In the genomic region with DNA sequence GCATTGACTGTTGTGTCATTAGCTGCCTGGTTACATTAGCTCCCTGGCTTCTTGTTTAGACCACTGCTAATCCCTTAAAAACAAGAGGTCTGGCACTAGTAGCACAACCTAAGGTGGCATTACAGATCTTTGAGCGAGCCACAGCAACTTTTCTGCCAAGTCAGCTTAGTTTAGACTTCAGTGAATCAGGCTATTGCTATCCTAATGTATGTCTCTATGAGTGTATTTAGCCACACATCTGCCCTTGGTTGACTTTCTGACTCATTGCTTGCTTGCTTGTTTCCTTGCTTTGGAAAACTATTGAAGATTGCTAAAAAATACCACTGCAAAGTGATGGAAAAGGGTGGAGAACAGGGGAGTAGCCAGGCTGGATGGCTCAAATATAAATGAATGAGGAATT, we compare ENCODE assay signal across 2 cellular contexts.
TF ChIP-seq lines count a peak whose summit lies in the region.

No MANE protein-coding gene starts in this region.

TF ChIP-seq in SK-N-SH, 30 proteins besides CTCF, POLR2A, EP300 and RAD21:
- peak; percentile 58; the same call in 1 of the 2 replicates for TF ChIP-seq TCF12 (IDR thresholded peaks at IDR 0.05)
- TF ChIP-seq, protein P1, sequence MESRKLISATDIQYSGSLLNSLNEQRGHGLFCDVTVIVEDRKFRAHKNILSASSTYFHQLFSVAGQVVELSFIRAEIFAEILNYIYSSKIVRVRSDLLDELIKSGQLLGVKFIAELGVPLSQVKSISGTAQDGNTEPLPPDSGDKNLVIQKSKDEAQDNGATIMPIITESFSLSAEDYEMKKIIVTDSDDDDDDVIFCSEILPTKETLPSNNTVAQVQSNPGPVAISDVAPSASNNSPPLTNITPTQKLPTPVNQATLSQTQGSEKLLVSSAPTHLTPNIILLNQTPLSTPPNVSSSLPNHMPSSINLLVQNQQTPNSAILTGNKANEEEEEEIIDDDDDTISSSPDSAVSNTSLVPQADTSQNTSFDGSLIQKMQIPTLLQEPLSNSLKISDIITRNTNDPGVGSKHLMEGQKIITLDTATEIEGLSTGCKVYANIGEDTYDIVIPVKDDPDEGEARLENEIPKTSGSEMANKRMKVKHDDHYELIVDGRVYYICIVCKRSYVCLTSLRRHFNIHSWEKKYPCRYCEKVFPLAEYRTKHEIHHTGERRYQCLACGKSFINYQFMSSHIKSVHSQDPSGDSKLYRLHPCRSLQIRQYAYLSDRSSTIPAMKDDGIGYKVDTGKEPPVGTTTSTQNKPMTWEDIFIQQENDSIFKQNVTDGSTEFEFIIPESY (IDR thresholded peaks at IDR 0.05; ENCODE audit: borderline replicate concordance, low read depth), result no peak
- no peak for TF ChIP-seq MXI1 (IDR thresholded peaks at IDR 0.05; ENCODE audit: low read depth, low read length)
- TF ChIP-seq RFX5 (IDR thresholded peaks at IDR 0.05; ENCODE audit: low read length), result no peak
- peak; percentile 54 for TF ChIP-seq JUND (IDR thresholded peaks at IDR 0.05)
- TF ChIP-seq POLR2AphosphoS5 (IDR thresholded peaks at IDR 0.05; ENCODE audit: low read depth, low read length), result peak; percentile 24; the same call in 1 of the 2 replicates
- TF ChIP-seq, protein P2, sequence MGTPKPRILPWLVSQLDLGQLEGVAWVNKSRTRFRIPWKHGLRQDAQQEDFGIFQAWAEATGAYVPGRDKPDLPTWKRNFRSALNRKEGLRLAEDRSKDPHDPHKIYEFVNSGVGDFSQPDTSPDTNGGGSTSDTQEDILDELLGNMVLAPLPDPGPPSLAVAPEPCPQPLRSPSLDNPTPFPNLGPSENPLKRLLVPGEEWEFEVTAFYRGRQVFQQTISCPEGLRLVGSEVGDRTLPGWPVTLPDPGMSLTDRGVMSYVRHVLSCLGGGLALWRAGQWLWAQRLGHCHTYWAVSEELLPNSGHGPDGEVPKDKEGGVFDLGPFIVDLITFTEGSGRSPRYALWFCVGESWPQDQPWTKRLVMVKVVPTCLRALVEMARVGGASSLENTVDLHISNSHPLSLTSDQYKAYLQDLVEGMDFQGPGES (IDR thresholded peaks at IDR 0.05; ENCODE audit: low read depth, low read length), result no peak
- TF ChIP-seq TAF1 (IDR thresholded peaks at IDR 0.05; ENCODE audit: borderline replicate concordance, low read depth, low read length), result no peak
- TF ChIP-seq FOSL2 (IDR thresholded peaks at IDR 0.05; ENCODE audit: borderline replicate concordance, low read depth), result peak; percentile 88
- TF ChIP-seq RXRA (IDR thresholded peaks at IDR 0.05; ENCODE audit: borderline replicate concordance, low read depth), result no peak
- TF ChIP-seq SIN3A (IDR thresholded peaks at IDR 0.05; ENCODE audit: borderline replicate concordance, low read depth, low read length), result no peak
- TF ChIP-seq GABPA (IDR thresholded peaks at IDR 0.05; ENCODE audit: low read depth), result no peak
- TF ChIP-seq, protein P3, sequence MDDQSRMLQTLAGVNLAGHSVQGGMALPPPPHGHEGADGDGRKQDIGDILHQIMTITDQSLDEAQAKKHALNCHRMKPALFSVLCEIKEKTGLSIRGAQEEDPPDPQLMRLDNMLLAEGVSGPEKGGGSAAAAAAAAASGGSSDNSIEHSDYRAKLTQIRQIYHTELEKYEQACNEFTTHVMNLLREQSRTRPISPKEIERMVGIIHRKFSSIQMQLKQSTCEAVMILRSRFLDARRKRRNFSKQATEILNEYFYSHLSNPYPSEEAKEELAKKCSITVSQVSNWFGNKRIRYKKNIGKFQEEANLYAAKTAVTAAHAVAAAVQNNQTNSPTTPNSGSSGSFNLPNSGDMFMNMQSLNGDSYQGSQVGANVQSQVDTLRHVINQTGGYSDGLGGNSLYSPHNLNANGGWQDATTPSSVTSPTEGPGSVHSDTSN (IDR thresholded peaks at IDR 0.05), result 0 out of 2 replicates have a peak, but pooled peaks have one; percentile 16

TF ChIP-seq in HEK293T, 16 proteins besides CTCF, POLR2A, EP300 and RAD21:
- TF ChIP-seq NFRKB (IDR thresholded peaks at IDR 0.05) (no peak), BHLHE40 (IDR thresholded peaks at IDR 0.05; ENCODE audit: borderline replicate concordance) (no peak), TARDBP (IDR thresholded peaks at IDR 0.05) (no peak), ARNT (IDR thresholded peaks at IDR 0.05) (no peak), ZNF384 (IDR thresholded peaks at IDR 0.05) (no peak), FOXA1 (IDR thresholded peaks at IDR 0.05) (no peak), ELF4 (IDR thresholded peaks at IDR 0.05) (no peak), HDGF (IDR thresholded peaks at IDR 0.05; ENCODE audit: borderline replicate concordance) (no peak), L3MBTL2 (conservative IDR thresholded peaks at IDR 0.05) (no peak), LEF1 (IDR thresholded peaks at IDR 0.05; ENCODE audit: borderline replicate concordance) (no peak), FOXK2 (IDR thresholded peaks at IDR 0.05) (no peak), FOXM1 (IDR thresholded peaks at IDR 0.05; ENCODE audit: borderline replicate concordance) (no peak), CTBP1 (IDR thresholded peaks at IDR 0.05; ENCODE audit: borderline replicate concordance) (no peak), SUZ12 (IDR thresholded peaks at IDR 0.05) (no peak), SP1 (IDR thresholded peaks at IDR 0.05) (no peak)
- TF ChIP-seq, protein P4, sequence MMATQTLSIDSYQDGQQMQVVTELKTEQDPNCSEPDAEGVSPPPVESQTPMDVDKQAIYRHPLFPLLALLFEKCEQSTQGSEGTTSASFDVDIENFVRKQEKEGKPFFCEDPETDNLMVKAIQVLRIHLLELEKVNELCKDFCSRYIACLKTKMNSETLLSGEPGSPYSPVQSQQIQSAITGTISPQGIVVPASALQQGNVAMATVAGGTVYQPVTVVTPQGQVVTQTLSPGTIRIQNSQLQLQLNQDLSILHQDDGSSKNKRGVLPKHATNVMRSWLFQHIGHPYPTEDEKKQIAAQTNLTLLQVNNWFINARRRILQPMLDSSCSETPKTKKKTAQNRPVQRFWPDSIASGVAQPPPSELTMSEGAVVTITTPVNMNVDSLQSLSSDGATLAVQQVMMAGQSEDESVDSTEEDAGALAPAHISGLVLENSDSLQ (IDR thresholded peaks at IDR 0.05), result no peak
